Comparison of ENCODE assay signal across 1 cellular context in the genomic region with DNA sequence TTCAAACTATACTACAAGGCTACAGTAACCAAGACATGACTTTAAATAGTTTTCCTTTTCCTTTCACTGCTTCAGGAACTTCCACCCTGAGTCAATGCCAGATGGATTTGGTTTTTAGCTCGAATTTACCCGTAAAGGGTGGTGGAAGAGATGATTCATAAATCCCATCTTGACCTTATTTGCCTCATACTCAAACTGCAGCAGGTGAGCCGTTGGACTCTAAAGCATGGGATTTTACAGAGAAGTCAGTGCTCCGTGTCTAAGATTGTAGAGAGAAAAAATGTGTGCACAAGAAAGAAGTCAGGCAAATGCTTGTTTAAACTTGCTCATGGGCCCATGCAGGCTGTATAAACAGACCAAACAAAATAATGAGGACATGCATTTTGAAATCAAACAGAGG.
TF ChIP-seq lines count a peak whose summit lies in the region.

No MANE protein-coding gene starts in this region.

TF ChIP-seq in SK-N-SH treated with all-trans-retinoic acid at 6 μM for 48 hours, 23 proteins besides CTCF, POLR2A, EP300 and RAD21 (continued from another document):
- TF ChIP-seq, protein P1, sequence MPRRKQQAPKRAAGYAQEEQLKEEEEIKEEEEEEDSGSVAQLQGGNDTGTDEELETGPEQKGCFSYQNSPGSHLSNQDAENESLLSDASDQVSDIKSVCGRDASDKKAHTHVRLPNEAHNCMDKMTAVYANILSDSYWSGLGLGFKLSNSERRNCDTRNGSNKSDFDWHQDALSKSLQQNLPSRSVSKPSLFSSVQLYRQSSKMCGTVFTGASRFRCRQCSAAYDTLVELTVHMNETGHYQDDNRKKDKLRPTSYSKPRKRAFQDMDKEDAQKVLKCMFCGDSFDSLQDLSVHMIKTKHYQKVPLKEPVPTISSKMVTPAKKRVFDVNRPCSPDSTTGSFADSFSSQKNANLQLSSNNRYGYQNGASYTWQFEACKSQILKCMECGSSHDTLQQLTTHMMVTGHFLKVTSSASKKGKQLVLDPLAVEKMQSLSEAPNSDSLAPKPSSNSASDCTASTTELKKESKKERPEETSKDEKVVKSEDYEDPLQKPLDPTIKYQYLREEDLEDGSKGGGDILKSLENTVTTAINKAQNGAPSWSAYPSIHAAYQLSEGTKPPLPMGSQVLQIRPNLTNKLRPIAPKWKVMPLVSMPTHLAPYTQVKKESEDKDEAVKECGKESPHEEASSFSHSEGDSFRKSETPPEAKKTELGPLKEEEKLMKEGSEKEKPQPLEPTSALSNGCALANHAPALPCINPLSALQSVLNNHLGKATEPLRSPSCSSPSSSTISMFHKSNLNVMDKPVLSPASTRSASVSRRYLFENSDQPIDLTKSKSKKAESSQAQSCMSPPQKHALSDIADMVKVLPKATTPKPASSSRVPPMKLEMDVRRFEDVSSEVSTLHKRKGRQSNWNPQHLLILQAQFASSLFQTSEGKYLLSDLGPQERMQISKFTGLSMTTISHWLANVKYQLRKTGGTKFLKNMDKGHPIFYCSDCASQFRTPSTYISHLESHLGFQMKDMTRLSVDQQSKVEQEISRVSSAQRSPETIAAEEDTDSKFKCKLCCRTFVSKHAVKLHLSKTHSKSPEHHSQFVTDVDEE (CRISPR knock-in tag; IDR thresholded peaks at IDR 0.05): no peak
- TF ChIP-seq ZNF8 (CRISPR knock-in tag; IDR thresholded peaks at IDR 0.05) (no peak), PPARA (CRISPR knock-in tag; IDR thresholded peaks at IDR 0.05; ENCODE audit: borderline replicate concordance) (no peak), ZFP30 (CRISPR knock-in tag; IDR thresholded peaks at IDR 0.05) (no peak), ZNF565 (CRISPR knock-in tag; conservative IDR thresholded peaks at IDR 0.05; ENCODE audit: low read depth) (no peak), RARB (CRISPR knock-in tag; IDR thresholded peaks at IDR 0.05) (no peak), ZC3H10 (CRISPR knock-in tag; IDR thresholded peaks at IDR 0.05) (no peak)
- TF ChIP-seq, protein P2, sequence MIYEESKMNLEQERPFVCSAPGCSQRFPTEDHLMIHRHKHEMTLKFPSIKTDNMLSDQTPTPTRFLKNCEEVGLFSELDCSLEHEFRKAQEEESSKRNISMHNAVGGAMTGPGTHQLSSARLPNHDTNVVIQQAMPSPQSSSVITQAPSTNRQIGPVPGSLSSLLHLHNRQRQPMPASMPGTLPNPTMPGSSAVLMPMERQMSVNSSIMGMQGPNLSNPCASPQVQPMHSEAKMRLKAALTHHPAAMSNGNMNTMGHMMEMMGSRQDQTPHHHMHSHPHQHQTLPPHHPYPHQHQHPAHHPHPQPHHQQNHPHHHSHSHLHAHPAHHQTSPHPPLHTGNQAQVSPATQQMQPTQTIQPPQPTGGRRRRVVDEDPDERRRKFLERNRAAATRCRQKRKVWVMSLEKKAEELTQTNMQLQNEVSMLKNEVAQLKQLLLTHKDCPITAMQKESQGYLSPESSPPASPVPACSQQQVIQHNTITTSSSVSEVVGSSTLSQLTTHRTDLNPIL (CRISPR knock-in tag; IDR thresholded peaks at IDR 0.05; ENCODE audit: low read depth): no peak
